8 cellular contexts compared by ENCODE assay signal in genomic region chr6:116444092-116444491, GRCh38. TPM values are rescaled to one million over a fixed set of nuclear protein-coding genes. Genes with fewer than 3 reads are reported as not detected.
DNase-seq lines count a peak whose midpoint lies in the region; ATAC-seq and TF ChIP-seq lines count a peak whose summit lies in the region.

No MANE protein-coding gene starts in this region.

- no peaks in the 10 kb centered on the region for H3K27me3 ChIP-seq in colonic mucosa

- no peaks in the 10 kb centered on the region for H3K36me3 ChIP-seq in colonic mucosa

- no peaks in the 10 kb centered on the region for H3K36me3 Mint-ChIP-seq in activated T-cell treated with anti-CD3 and anti-CD28 coated beads, Interleukin-2, amount 50 U/mL, for 72 hours (ENCODE audit: insufficient read depth in 2 of 2)
- no peaks in the 10 kb centered on the region for H3K36me3 Mint-ChIP-seq in nephron (ENCODE audit: low read depth)

- ATAC-seq in activated T-cell treated with anti-CD3 and anti-CD28 coated beads, Interleukin-2, amount 50 U/mL, for 72 hours (replicated peaks in 1 of 2) = peak; percentile 53 to 59
- peak; percentile 76 for ATAC-seq in HG02623 (IDR thresholded peaks at IDR 0.05; ENCODE audit: unreplicated experiment)

- H3K4me3 Mint-ChIP-seq in activated T-cell treated with anti-CD3 and anti-CD28 coated beads, Interleukin-2, amount 50 U/mL, for 72 hours = no peak overlapping the region
- no peak overlapping the region for H3K4me3 Mint-ChIP-seq in nephron

- intact Hi-C loops in colonic mucosa (cut with DNase I) = no loop called here

- H3K4me3 ChIP-seq in colonic mucosa = no peak overlapping the region

- no peak overlapping the region for H3K27ac Mint-ChIP-seq in activated T-cell treated with anti-CD3 and anti-CD28 coated beads, Interleukin-2, amount 50 U/mL, for 72 hours
- no peak overlapping the region for H3K27ac Mint-ChIP-seq in nephron

- peaks cover 18% of the 10 kb centered on the region for H3K27me3 Mint-ChIP-seq in activated T-cell treated with anti-CD3 and anti-CD28 coated beads, Interleukin-2, amount 50 U/mL, for 72 hours (ENCODE audit: low read depth)
- no peaks in the 10 kb centered on the region for H3K27me3 Mint-ChIP-seq in nephron (ENCODE audit: low read depth)

- no peaks in the 10 kb centered on the region for H3K9me3 ChIP-seq in colonic mucosa

- TF ChIP-seq CTCF in colonic mucosa (IDR thresholded peaks at IDR 0.05) (peak; percentile 26), nephron (IDR thresholded peaks at IDR 0.05; ENCODE audit: unreplicated experiment in 3 of 3) (peak; percentile 50 to 56 (median 50))

- H3K27ac ChIP-seq in colonic mucosa = no peak overlapping the region

- DNase-seq in activated T-cell treated with anti-CD3 and anti-CD28 coated beads, Interleukin-2, amount 50 U/mL, for 72 hours = no peak
- no peak for DNase-seq in activated T-cell treated with anti-CD3 and anti-CD28 coated beads, Interleukin-2, amount 50 U/mL, for 48 hours
- DNase-seq in NCI-H748 treated with DMSO at 0.1 percent for 48 hours (lab: John Stamatoyannopoulos, UW) (peak; percentile 14), colonic mucosa (no peak)
- no peak for DNase-seq in central memory CD4-positive, alpha-beta T cell
- DNase-seq in activated CD8-positive, alpha-beta memory T cell treated with anti-CD3 and anti-CD28 coated beads for 24 hours = no peak

- H3K4me1 ChIP-seq in colonic mucosa = no peaks in the 10 kb centered on the region

- H3K9ac ChIP-seq in colonic mucosa (ENCODE audit: low read depth in 2 of 2, low read length in 2 of 2) = no peak overlapping the region

- H3K4me1 Mint-ChIP-seq in activated T-cell treated with anti-CD3 and anti-CD28 coated beads, Interleukin-2, amount 50 U/mL, for 72 hours (ENCODE audit: low read depth) = peaks cover 6% of the 10 kb centered on the region
- peaks cover 23% of the 10 kb centered on the region for H3K4me1 Mint-ChIP-seq in nephron

- H3K9me3 Mint-ChIP-seq in activated T-cell treated with anti-CD3 and anti-CD28 coated beads, Interleukin-2, amount 50 U/mL, for 72 hours = no peaks in the 10 kb centered on the region
- H3K9me3 Mint-ChIP-seq in nephron = no peaks in the 10 kb centered on the region

RNA-seq across cellular contexts. Expression of gene CALHM6, which starts 17.1 kb away (rescaled TPM):
- 1 to 10 TPM; 5.3 to 6.0 TPM for total RNA-seq in activated T-cell treated with anti-CD3 and anti-CD28 coated beads, Interleukin-2, amount 50 U/mL, for 72 hours
- total RNA-seq in colonic mucosa = 1 to 10 TPM; 1.5 to 6.2 TPM
